In genomic region chr16:28491080-28491969, GRCh38 we compare ENCODE assay signal across 8 cellular contexts. TPM values are rescaled to one million over a fixed set of nuclear protein-coding genes. Genes with fewer than 3 reads are reported as not detected.
DNase-seq lines count a peak whose midpoint lies in the region; ATAC-seq and TF ChIP-seq lines count a peak whose summit lies in the region.

No MANE protein-coding gene starts in this region.

- no peaks in the 10 kb centered on the region for H3K9me3 ChIP-seq in thymus (ENCODE audit: control insufficient read depth)

- H3K27me3 ChIP-seq in dorsolateral prefrontal cortex, result no peaks in the 10 kb centered on the region
- no peaks in the 10 kb centered on the region for H3K27me3 ChIP-seq in thymus (ENCODE audit: control insufficient read depth, insufficient read depth)

- H3K4me3 Mint-ChIP-seq in activated CD4-positive, alpha-beta T cell treated with anti-CD3 and anti-CD28 coated beads, Interleukin-2, amount 10 ng/mL, durations not matched to agents 24 days and 14 days, result peak overlapping the region; percentile 97

- H3K4me1 ChIP-seq in thymus (ENCODE audit: control insufficient read depth, insufficient read depth, low read length), result peaks cover 19% of the 10 kb centered on the region

- peak in 18 of 56 donors; percentile 3 to 28 (median 11) for TF ChIP-seq CTCF in dorsolateral prefrontal cortex (IDR thresholded peaks at IDR 0.05 in 54 of 56, conservative IDR thresholded peaks at IDR 0.05 in 2 of 56; ENCODE audit: low read depth in 1 of 56, partially characterized antibody in 56 of 56)
- no peak for TF ChIP-seq CTCF in omental fat pad (IDR thresholded peaks at IDR 0.05)

- in situ Hi-C loops in SK-MEL-5 (cut with HindIII; ENCODE audit: low pct_unique_long_range_greater_than_20kb, low sequenced_read_pairs), result no loop called here

- peaks cover 30% of the 10 kb centered on the region for H3K36me3 Mint-ChIP-seq in activated CD4-positive, alpha-beta T cell treated with anti-CD3 and anti-CD28 coated beads, Interleukin-2, amount 10 ng/mL, durations not matched to agents 24 days and 14 days (ENCODE audit: low read depth)

- peak overlapping the region; percentile 100 for H3K27ac Mint-ChIP-seq in activated CD4-positive, alpha-beta T cell treated with anti-CD3 and anti-CD28 coated beads, Interleukin-2, amount 10 ng/mL, durations not matched to agents 24 days and 14 days

- ATAC-seq in HG03280 (IDR thresholded peaks at IDR 0.05; ENCODE audit: unreplicated experiment), result peak; percentile 3
- ATAC-seq in omental fat pad (ENCODE audit: low FRiP score), result no peak

- H3K4me1 Mint-ChIP-seq in activated CD4-positive, alpha-beta T cell treated with anti-CD3 and anti-CD28 coated beads, Interleukin-2, amount 10 ng/mL, durations not matched to agents 24 days and 14 days, result peaks cover 54% of the 10 kb centered on the region

- 3% methylated on average over 46 of the region's 46 CpGs for WGBS in thymus

- peaks cover 29% of the 10 kb centered on the region for H3K36me3 ChIP-seq in thymus (ENCODE audit: control insufficient read depth, insufficient read depth)

- H3K4me3 ChIP-seq in dorsolateral prefrontal cortex (peak overlapping the region; percentile 66 to 100 (median 97)), thymus (ENCODE audit: low read length) (peak overlapping the region; percentile 78)

- intact Hi-C loops in activated CD4-positive, alpha-beta T cell treated with anti-CD3 and anti-CD28 coated beads, Interleukin-2, amount 10 ng/mL, durations not matched to agents 24 days and 14 days (cut with micrococcal nuclease), result no loop called here
- intact Hi-C loops in dorsolateral prefrontal cortex (cut with DNase I), result loop anchor here (2.0 to 10.0 kb wide), 2 partner anchors 63 to 483 kb away; partner anchors contain the start of gene SPNS1 (in 1 of the 2)

- no peaks in the 10 kb centered on the region for H3K9me3 Mint-ChIP-seq in activated CD4-positive, alpha-beta T cell treated with anti-CD3 and anti-CD28 coated beads, Interleukin-2, amount 10 ng/mL, durations not matched to agents 24 days and 14 days

- DNase-seq in activated CD4-positive, alpha-beta T cell treated with anti-CD3 and anti-CD28 coated beads, Interleukin-2, amount 10 ng/mL, durations not matched to agents 24 days and 14 days, result peak; percentile 74
- no peak for DNase-seq in activated CD4-positive, alpha-beta T cell treated with anti-CD3 and anti-CD28 coated beads for 1 hour
- peak; percentile 32 for DNase-seq in SK-MEL-5 (ENCODE audit: low read depth, low spot score)
- peak in 5 of 10 donors; percentile 12 to 66 (median 26) for DNase-seq in dorsolateral prefrontal cortex
- DNase-seq in medulla oblongata (ENCODE audit: extremely low spot score), result peak; percentile 50
- DNase-seq in omental fat pad (ENCODE audit: low spot score), result no peak

- H3K27me3 Mint-ChIP-seq in activated CD4-positive, alpha-beta T cell treated with anti-CD3 and anti-CD28 coated beads, Interleukin-2, amount 10 ng/mL, durations not matched to agents 24 days and 14 days, result no peaks in the 10 kb centered on the region

- H3K27ac ChIP-seq in dorsolateral prefrontal cortex (peak overlapping the region; percentile 90 to 100 (median 98)), thymus (ENCODE audit: low read depth) (peak overlapping the region; percentile 98)

RNA-seq across cellular contexts. Expression of gene CLN3, which starts 0.5 kb away (rescaled TPM):
- 26.1 and 27.7 TPM in 2 replicates for total RNA-seq in activated CD4-positive, alpha-beta T cell treated with anti-CD3 and anti-CD28 coated beads, Interleukin-2, amount 10 ng/mL, durations not matched to agents 24 days and 14 days
- 17.7 and 29.4 TPM in 2 replicates for total RNA-seq in SK-MEL-5 (2014; rRNA removed; shearing (Covaris generic))
- 34.4 and 44.7 TPM in 2 replicates for polyA plus RNA-seq in SK-MEL-5 (2015; cell fraction: cytosol; rRNA removed)
- polyA plus RNA-seq in SK-MEL-5 (2015; cell fraction: nucleus; rRNA removed), result 74.9 and 88.7 TPM in 2 replicates
- 10 to 100 TPM in 119 of 120 experiments, 1 to 10 TPM in 1; 9.4 to 41.5 (median 22.9) TPM for total RNA-seq in dorsolateral prefrontal cortex
- 33.4 TPM for polyA plus RNA-seq in thymus
- total RNA-seq in omental fat pad, result 10 to 100 TPM; 20.1 to 28.9 (median 24.9) TPM

RNA-seq across cellular contexts. Expression of gene APOBR, which starts 3.1 kb away (rescaled TPM):
- 4.0 and 4.1 TPM in 2 replicates for total RNA-seq in activated CD4-positive, alpha-beta T cell treated with anti-CD3 and anti-CD28 coated beads, Interleukin-2, amount 10 ng/mL, durations not matched to agents 24 days and 14 days
- 0.03 TPM in 1 of 2 replicates, not detected in the other for total RNA-seq in SK-MEL-5 (2014; rRNA removed; shearing (Covaris generic))
- 0.15 TPM in 1 of 2 replicates, not detected in the other for polyA plus RNA-seq in SK-MEL-5 (2015; cell fraction: cytosol; rRNA removed)
- polyA plus RNA-seq in SK-MEL-5 (2015; cell fraction: nucleus; rRNA removed), result 0.10 and 0.27 TPM in 2 replicates
- total RNA-seq in dorsolateral prefrontal cortex (1 to 10 TPM in 48 of 120 experiments, under 1 TPM in 72; 0.24 to 3.4 (median 0.89) TPM), omental fat pad (10 to 100 TPM in 2 of 4 donors, 1 to 10 TPM in 2; 1.5 to 15.6 (median 7.6) TPM)
- polyA plus RNA-seq in thymus, result 10.6 TPM

RNA-seq across cellular contexts. Expression of gene IL27, which starts 15.3 kb away (rescaled TPM):
- total RNA-seq in activated CD4-positive, alpha-beta T cell treated with anti-CD3 and anti-CD28 coated beads, Interleukin-2, amount 10 ng/mL, durations not matched to agents 24 days and 14 days, result not detected in 2 replicates
- not detected in 2 replicates for total RNA-seq in SK-MEL-5 (2014; rRNA removed; shearing (Covaris generic))
- not detected in 2 replicates for polyA plus RNA-seq in SK-MEL-5 (2015; cell fraction: cytosol; rRNA removed)
- not detected in 2 replicates for polyA plus RNA-seq in SK-MEL-5 (2015; cell fraction: nucleus; rRNA removed)
- total RNA-seq in dorsolateral prefrontal cortex (1 to 10 TPM in 2 of 120 experiments, under 1 TPM in 4, not detected in 114; 0.56 to 2.1 (median 0.83) TPM), omental fat pad (under 1 TPM in 1 of 4 donors, not detected in 3; 0.48 TPM)
- 0.46 TPM for polyA plus RNA-seq in thymus

RNA-seq across cellular contexts. Expression of gene NPIPB7, which starts 19.2 kb away (rescaled TPM):
- total RNA-seq in activated CD4-positive, alpha-beta T cell treated with anti-CD3 and anti-CD28 coated beads, Interleukin-2, amount 10 ng/mL, durations not matched to agents 24 days and 14 days, result not detected in 2 replicates
- total RNA-seq in SK-MEL-5 (2014; rRNA removed; shearing (Covaris generic)), result not detected in 2 replicates
- polyA plus RNA-seq in SK-MEL-5 (2015; cell fraction: cytosol; rRNA removed), result 0.11 TPM in 1 of 2 replicates, not detected in the other
- not detected in 2 replicates for polyA plus RNA-seq in SK-MEL-5 (2015; cell fraction: nucleus; rRNA removed)
- total RNA-seq in dorsolateral prefrontal cortex (1 to 10 TPM in 41 of 120 experiments, under 1 TPM in 49, not detected in 30; 0.34 to 4.5 (median 0.97) TPM), omental fat pad (not detected)
- 0.55 TPM for polyA plus RNA-seq in thymus

RNA-seq across cellular contexts. Expression of gene NUPR1, which starts 47.4 kb away (rescaled TPM):
- not detected in 2 replicates for total RNA-seq in activated CD4-positive, alpha-beta T cell treated with anti-CD3 and anti-CD28 coated beads, Interleukin-2, amount 10 ng/mL, durations not matched to agents 24 days and 14 days
- total RNA-seq in SK-MEL-5 (2014; rRNA removed; shearing (Covaris generic)), result 61.5 and 64.9 TPM in 2 replicates
- 34.5 and 65.3 TPM in 2 replicates for polyA plus RNA-seq in SK-MEL-5 (2015; cell fraction: cytosol; rRNA removed)
- polyA plus RNA-seq in SK-MEL-5 (2015; cell fraction: nucleus; rRNA removed), result 4.4 and 10.8 TPM in 2 replicates
- 10 to 100 TPM in 110 of 120 experiments, 1 to 10 TPM in 10; 4.8 to 89.9 (median 23.3) TPM for total RNA-seq in dorsolateral prefrontal cortex
- 294 TPM for polyA plus RNA-seq in thymus
- total RNA-seq in omental fat pad, result 10 to 100 TPM; 20.2 to 56.4 (median 40.1) TPM

Comparison
In these comparisons a context has a peak if more than half of its experiments do, and no peak if none do; other contexts are left out.
1. DNase-seq: peak in activated CD4-positive, alpha-beta T cell treated with anti-CD3 and anti-CD28 coated beads, Interleukin-2, amount 10 ng/mL, durations not matched to agents 24 days and 14 days (single experiment), SK-MEL-5 (single experiment) and medulla oblongata (single experiment); none in activated CD4-positive, alpha-beta T cell treated with anti-CD3 and anti-CD28 coated beads for 1 hour (single experiment) and omental fat pad (single experiment).